In the genomic region with DNA sequence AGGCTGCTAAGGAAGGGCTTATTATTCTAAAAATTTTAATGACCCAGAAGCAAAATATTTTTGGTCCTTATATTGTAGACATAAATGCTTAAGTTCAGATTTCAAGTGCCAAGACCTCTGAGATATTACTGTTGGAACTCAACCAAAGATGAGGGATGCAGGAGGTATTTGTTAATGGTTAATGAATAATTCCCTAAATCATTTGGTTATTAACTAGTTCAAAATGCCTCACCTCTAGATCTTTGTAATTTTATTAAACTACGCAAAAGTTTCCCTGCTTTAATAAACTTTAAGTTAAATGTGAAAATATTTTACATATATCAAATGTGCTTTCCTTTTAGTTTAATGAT, we compare ENCODE assay signal across 27 cellular contexts.
DNase-seq lines count a peak whose midpoint lies in the region; ATAC-seq and TF ChIP-seq lines count a peak whose summit lies in the region.
"Had no signal": no experiment of that assay in that cellular context is flagged by ENCODE, and none has a peak within 500 bp of the region (broad histone marks: within the 10 kb centered on the region; RNA-seq: fewer than 3 reads in every experiment).

No MANE protein-coding gene starts in this region.

- H3K27me3 ChIP-seq in GM23248 (replicated peaks; ENCODE audit: insufficient read depth) (no peaks in the 10 kb centered on the region), hepatocyte (no peaks in the 10 kb centered on the region), psoas muscle (ENCODE audit: insufficient read depth in 3 of 3, low read length in 2 of 3) (no peaks in the 10 kb centered on the region), BE2C (no peaks in the 10 kb centered on the region)
- H3K27me3 ChIP-seq: pancreas, transverse colon had no signal

- WGBS in GM23248 (ENCODE audit: low coverage in 1 of 2, low lambda C conversion rate in 2 of 2, missing lambda C conversion rate in 2 of 2), 2 experiments = 98 to 100% methylated on average over 1 of the region's 1 CpG
- 100% methylated on average over 1 of the region's 1 CpG for WGBS in hepatocyte (ENCODE audit: low lambda C conversion rate, missing lambda C conversion rate)
- 87 to 91% (median 90%) methylated on average over 1 of the region's 1 CpG for WGBS in psoas muscle, 3 donors

- H3K9me2 ChIP-seq in GM23248 (ENCODE audit: insufficient read depth) = no peaks in the 10 kb centered on the region
- no peaks in the 10 kb centered on the region for H3K9me2 ChIP-seq in hepatocyte (replicated peaks; ENCODE audit: insufficient read depth)

- H3K4me1 ChIP-seq in GM23248 (ENCODE audit: insufficient read depth) (peaks cover 17% of the 10 kb centered on the region), hepatocyte (ENCODE audit: insufficient read depth) (peaks cover 12% of the 10 kb centered on the region), psoas muscle (peaks cover 40% of the 10 kb centered on the region), BE2C (no peaks in the 10 kb centered on the region)
- H3K4me1 ChIP-seq: transverse colon had no signal

- H3F3A ChIP-seq in GM23248 (ENCODE audit: insufficient read depth) = peaks cover 6% of the 10 kb centered on the region; the same call in 1 of the 2 replicates

- intact Hi-C loops in psoas muscle (cut with DNase I) = loop anchor here in 1 of 2 donors (10.0 kb wide), 1 partner anchor 91 kb away; no protein-coding TSS in a partner anchor

- H2AFZ ChIP-seq in GM23248 = no peak overlapping the region
- no peak overlapping the region for H2AFZ ChIP-seq in hepatocyte

- H3K36me3 ChIP-seq in GM23248 (ENCODE audit: low read depth) (no peaks in the 10 kb centered on the region), hepatocyte (replicated peaks; ENCODE audit: insufficient read depth, low read depth) (no peaks in the 10 kb centered on the region), psoas muscle (ENCODE audit: insufficient read depth in 1 of 2, low read depth in 1 of 2) (no peaks in the 10 kb centered on the region), BE2C (no peaks in the 10 kb centered on the region)
- H3K36me3 ChIP-seq: pancreas, transverse colon had no signal

- H3K79me2 ChIP-seq in GM23248 (ENCODE audit: insufficient read depth) = no peaks in the 10 kb centered on the region
- H3K79me2 ChIP-seq in hepatocyte = no peaks in the 10 kb centered on the region

- H3K9ac ChIP-seq in GM23248 = no peak overlapping the region

- H3K4me3 ChIP-seq in GM23248 (no peak overlapping the region), hepatocyte (no peak overlapping the region), psoas muscle (peak overlapping the region; percentile 5), BE2C (ENCODE audit: low read depth, low read length) (no peak overlapping the region)
- H3K4me3 ChIP-seq: pancreas, transverse colon had no signal

- peak; percentile 10 for DNase-seq in GM23248
- DNase-seq in hepatocyte (ENCODE audit: low spot score) = no peak
- DNase-seq in psoas muscle = no peak
- DNase-seq in foreskin melanocyte = no peak
- no peak for DNase-seq in D341Med (ENCODE audit: low spot score)
- DNase-seq in BE2C = no peak
- DNase-seq in NCI-H146 (lab: John Stamatoyannopoulos, UW) = no peak
- DNase-seq: activated CD4-positive, CD25-positive, alpha-beta regulatory T cell; activated CD8-positive, alpha-beta T cell treated with anti-CD3 and anti-CD28 coated beads for 36 hours; activated naive CD4-positive, alpha-beta T cell; activated T-cell treated with anti-CD3 and anti-CD28 coated beads, Interleukin-2, amount 50 U/mL, for 1 hour; aorta; cerebellar nuclear complex; DMS79 treated with DMSO at 0.1 percent for 48 hours; effector CD4-positive, alpha-beta T cell; H9; head of caudate nucleus; naive thymus-derived CD8-positive, alpha-beta T cell; NCI-H1105; NK-92 treated with Interleukin-12 subunit alpha and Interleukin-12 subunit beta, amount 100 ng/mL, for 24 hours; pancreas; RPMI8226; small intestine; stimulated activated CD4-positive, alpha-beta T cell treated with anti-CD3 and anti-CD28 coated beads, Interleukin-4, amount 100 ng/mL, for 1 hour; T-helper 9 cell; transverse colon had no signal

- H4K20me1 ChIP-seq in GM23248 (ENCODE audit: insufficient read depth) = no peaks in the 10 kb centered on the region
- no peaks in the 10 kb centered on the region for H4K20me1 ChIP-seq in hepatocyte (ENCODE audit: insufficient read depth, poor library complexity, severe bottlenecking)

- no peak overlapping the region for H3K27ac ChIP-seq in GM23248
- peak overlapping the region; percentile 73 for H3K27ac ChIP-seq in VCaP
- peak overlapping the region; percentile 47 for H3K27ac ChIP-seq in hepatocyte
- peak overlapping the region; percentile 47 for H3K27ac ChIP-seq in psoas muscle
- H3K27ac ChIP-seq: pancreas had no signal

- TF ChIP-seq CTCF in VCaP (conservative IDR thresholded peaks at IDR 0.05) (no peak), hepatocyte (IDR thresholded peaks at IDR 0.05; ENCODE audit: poor library complexity) (no peak), psoas muscle (IDR thresholded peaks at IDR 0.05) (no peak), BE2C (IDR thresholded peaks at IDR 0.05; ENCODE audit: low read depth, low read length) (no peak)

- ATAC-seq in psoas muscle = no peak
- ATAC-seq: activated CD8-positive, alpha-beta T cell treated with anti-CD3 and anti-CD28 coated beads for 36 hours; naive thymus-derived CD8-positive, alpha-beta T cell had no signal

- in situ Hi-C loops in GM23248 (cut with MboI) = no loop called here

- H3K9me3 ChIP-seq in GM23248 (ENCODE audit: low read depth) (no peaks in the 10 kb centered on the region), hepatocyte (ENCODE audit: low read depth) (no peaks in the 10 kb centered on the region), psoas muscle (no peaks in the 10 kb centered on the region), BE2C (no peaks in the 10 kb centered on the region)
- H3K9me3 ChIP-seq: pancreas, transverse colon had no signal

- H3K4me2 ChIP-seq in GM23248 (ENCODE audit: unreplicated experiment) = no peak overlapping the region
- H3K4me2 ChIP-seq in hepatocyte = peak overlapping the region; percentile 37
